In genomic region chr10:85593226-85593625, GRCh38 we compare ENCODE assay signal across 1 cellular context.
TF ChIP-seq lines count a peak whose summit lies in the region.

No MANE protein-coding gene starts in this region.

TF ChIP-seq in IMR-90, 13 proteins besides CTCF, POLR2A, EP300 and RAD21 (continued from another document):
- no peak for TF ChIP-seq ELK1 (IDR thresholded peaks at IDR 0.05; ENCODE audit: borderline replicate concordance, low read depth, low read length)
- no peak for TF ChIP-seq MAZ (IDR thresholded peaks at IDR 0.05; ENCODE audit: borderline replicate concordance, low read depth, low read length)
- no peak for TF ChIP-seq RFX5 (IDR thresholded peaks at IDR 0.05; ENCODE audit: low read depth, low read length)
- no peak for TF ChIP-seq FOS (IDR thresholded peaks at IDR 0.05; ENCODE audit: low read depth, low read length)
- no peak for TF ChIP-seq NFE2L2 (IDR thresholded peaks at IDR 0.05; ENCODE audit: low read depth, low read length)
- no peak for TF ChIP-seq RCOR1 (IDR thresholded peaks at IDR 0.05; ENCODE audit: insufficient replicate concordance, low read length)
